In the genomic region with DNA sequence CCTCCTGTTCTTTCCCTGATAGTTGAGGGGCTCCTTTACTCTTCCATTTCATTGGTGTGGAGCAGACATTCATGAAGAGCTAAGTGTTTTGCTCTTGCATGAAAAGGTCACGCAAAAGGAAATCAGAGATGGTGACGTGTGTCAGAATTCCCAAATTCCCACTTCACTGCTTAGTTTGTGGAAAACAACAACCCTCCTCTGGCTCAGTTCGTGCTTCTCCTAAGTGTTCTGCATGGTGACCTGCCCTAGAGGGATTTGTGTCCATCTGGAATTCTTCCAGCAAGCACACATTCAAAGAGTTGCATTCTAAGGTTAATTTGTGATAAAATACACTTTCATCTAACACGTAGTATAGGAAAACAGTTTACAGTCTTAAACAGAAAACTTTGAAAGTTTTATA, we compare ENCODE assay signal across 16 cellular contexts.
A peak's percentile ranks its signal among the peaks of the same experiment; 100 is the strongest.
DNase-seq lines count a peak whose midpoint lies in the region; ATAC-seq, FAIRE-seq and TF ChIP-seq lines count a peak whose summit lies in the region.
"Had no signal": no experiment of that assay in that cellular context is flagged by ENCODE, and none has a peak within 500 bp of the region (broad histone marks: within the 10 kb centered on the region; RNA-seq: fewer than 3 reads in every experiment).

No MANE protein-coding gene starts in this region.

- ATAC-seq in Right ventricle myocardium superior (ENCODE audit: poor library complexity) = peak; percentile 77
- peak; percentile 22 for ATAC-seq in sciatic nerve
- ATAC-seq: HepG2 had no signal

- WGBS in mesendoderm (ENCODE audit: extremely low coverage, insufficient coverage, low lambda C conversion rate) = no CpG with 5 or more reads among the region's 4 CpGs

- H3K4me3 ChIP-seq in left ventricle myocardium inferior = no peak overlapping the region
- no peak overlapping the region for H3K4me3 ChIP-seq in mesendoderm (ENCODE audit: low read length)
- H3K4me3 ChIP-seq: BLaER1 had no signal

- H3K23ac ChIP-seq in mesendoderm (ENCODE audit: low read length) = no peak overlapping the region

- H3K56ac ChIP-seq in mesendoderm (ENCODE audit: low read length) = no peak overlapping the region

- H4K8ac ChIP-seq in mesendoderm (ENCODE audit: low read depth, low read length) = no peak overlapping the region

- FAIRE-seq in HTR-8/SVneo (lab: Jason Lieb, UNC) = peak; percentile 9
- FAIRE-seq: HepG2 had no signal

- H3K27me3 ChIP-seq in left ventricle myocardium inferior (ENCODE audit: low read depth) (no peaks in the 10 kb centered on the region), mesendoderm (ENCODE audit: insufficient read depth, low read length, poor library complexity) (no peaks in the 10 kb centered on the region)
- H3K27me3 ChIP-seq: BLaER1 had no signal

- no peaks in the 10 kb centered on the region for H3K79me2 ChIP-seq in mesendoderm (ENCODE audit: control insufficient read depth, insufficient read depth, low read length)

- H3K4me1 ChIP-seq in left ventricle myocardium inferior (no peaks in the 10 kb centered on the region), mesendoderm (ENCODE audit: control insufficient read depth, low read depth, low read length) (no peaks in the 10 kb centered on the region)

- no peaks in the 10 kb centered on the region for H3K79me1 ChIP-seq in mesendoderm (ENCODE audit: low read length)

- no peak overlapping the region for H2AK5ac ChIP-seq in mesendoderm (ENCODE audit: low read length)

- H3K9me3 ChIP-seq in left ventricle myocardium inferior (replicated peaks) = peaks cover 5% of the 10 kb centered on the region

- no peak overlapping the region for H2BK5ac ChIP-seq in mesendoderm (ENCODE audit: low read length)

- no peak overlapping the region for H3K9ac ChIP-seq in mesendoderm (ENCODE audit: low read length)
- H3K9ac ChIP-seq: BLaER1 had no signal

- H3K27ac ChIP-seq in left ventricle myocardium inferior (replicated peaks) = no peak overlapping the region
- no peak overlapping the region for H3K27ac ChIP-seq in mesendoderm (ENCODE audit: low read depth, low read length)
- H3K27ac ChIP-seq: BLaER1 had no signal

- H3K4me2 ChIP-seq in mesendoderm (ENCODE audit: low read length) = no peak overlapping the region
- H3K4me2 ChIP-seq: BLaER1 had no signal

- no peak overlapping the region for H2BK15ac ChIP-seq in mesendoderm (replicated peaks; ENCODE audit: low read depth)

- no peak overlapping the region for H3K18ac ChIP-seq in mesendoderm (ENCODE audit: low read length)

- H2BK120ac ChIP-seq in mesendoderm (ENCODE audit: low read depth, low read length) = no peak overlapping the region

- intact Hi-C loops in Right ventricle myocardium superior (cut with DNase I) = no loop called here
- intact Hi-C loops in left ventricle myocardium inferior (cut with micrococcal nuclease) = loop anchor here (10.0 kb wide), 1 partner anchor 150 kb away; no protein-coding TSS in a partner anchor
- intact Hi-C loops in sciatic nerve (cut with DNase I) = no loop called here

- H4K5ac ChIP-seq in mesendoderm (ENCODE audit: low read length) = no peak overlapping the region

- no peak overlapping the region for H3K4ac ChIP-seq in mesendoderm (ENCODE audit: low read depth, low read length)

- H3K36me3 ChIP-seq in left ventricle myocardium inferior (no peaks in the 10 kb centered on the region), mesendoderm (ENCODE audit: control insufficient read depth, insufficient read depth, low read length) (no peaks in the 10 kb centered on the region)
- H3K36me3 ChIP-seq: BLaER1 had no signal

- no peak for DNase-seq in Right ventricle myocardium superior
- no peak for DNase-seq in left ventricle myocardium inferior
- no peak for DNase-seq in HTR-8/SVneo (ENCODE audit: insufficient read length, low spot score)
- peak; percentile 11 for DNase-seq in foreskin melanocyte
- DNase-seq in sciatic nerve (ENCODE audit: low spot score) = no peak
- DNase-seq in dedifferentiated amniotic fluid mesenchymal stem cell (ENCODE audit: extremely low spot score) = no peak
- DNase-seq in mesendoderm = no peak
- DNase-seq: 8988T; CD4-positive, alpha-beta memory T cell; DMS153; DMS79; GDM1; GOT3; H7 had no signal

- TF ChIP-seq CTCF in left ventricle myocardium inferior (IDR thresholded peaks at IDR 0.05; ENCODE audit: borderline replicate concordance) = no peak
